ENCODE assay signal across 1 cellular context in genomic region chr21:38500073-38500472, GRCh38.
TF ChIP-seq lines count a peak whose summit lies in the region.

No MANE protein-coding gene starts in this region.

TF ChIP-seq in K562, 482 proteins besides CTCF, POLR2A, EP300 and RAD21:
- TF ChIP-seq ZNF639 (CRISPR knock-in tag; conservative IDR thresholded peaks at IDR 0.05 in 1 of 2, IDR thresholded peaks at IDR 0.05 in 1 of 2) (no peak), JUNB (CRISPR knock-in tag; conservative IDR thresholded peaks at IDR 0.05) (no peak), ASH1L (IDR thresholded peaks at IDR 0.05; ENCODE audit: borderline replicate concordance, low read depth, partially characterized antibody) (no peak), ZNF431 (CRISPR knock-in tag; IDR thresholded peaks at IDR 0.05) (no peak), ELF4 (CRISPR knock-in tag; IDR thresholded peaks at IDR 0.05) (no peak), ILF3 (IDR thresholded peaks at IDR 0.05; ENCODE audit: borderline replicate concordance) (no peak), ARID4B (CRISPR knock-in tag; IDR thresholded peaks at IDR 0.05) (no peak), KLF1 (tag; IDR thresholded peaks at IDR 0.05) (no peak)
